Comparison of ENCODE assay signal across 33 cellular contexts in the genomic region with DNA sequence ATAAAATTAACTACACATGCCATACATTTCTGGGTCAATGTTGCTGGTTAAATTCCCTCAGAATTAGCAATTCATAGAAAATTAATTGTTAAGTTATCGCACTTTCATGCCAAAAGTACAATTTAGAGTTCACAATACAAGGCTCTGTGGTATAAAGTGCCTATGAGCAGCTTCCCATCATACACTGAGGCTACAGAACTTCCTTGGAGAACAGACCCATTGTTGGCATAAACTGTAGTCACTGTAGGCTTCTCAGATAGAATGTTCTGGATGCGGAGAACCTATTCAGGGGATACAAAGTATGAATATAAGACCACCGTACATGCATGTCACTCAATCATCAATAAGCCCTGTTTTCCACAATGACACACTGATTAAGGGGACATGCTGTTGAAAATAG. TPM values are rescaled to one million over a fixed set of nuclear protein-coding genes. Genes with fewer than 3 reads are reported as not detected.
"Had no signal": no experiment of that assay in that cellular context is flagged by ENCODE, and none has a peak within 500 bp of the region (broad histone marks: within the 10 kb centered on the region; RNA-seq: fewer than 3 reads in every experiment).

No MANE protein-coding gene starts in this region.

- H3K27ac Mint-ChIP-seq: activated B cell treated with CpG ODN at 0.5 μM for 24 hours; activated CD8-positive, alpha-beta T cell treated with anti-CD3 and anti-CD28 coated beads for 36 hours; activated naive CD8-positive, alpha-beta T cell; activated T-helper 17 cell treated with anti-CD3 and anti-CD28 coated beads, Interleukin-2, amount 50 U/mL, for 72 hours; dendritic cell treated with granulocyte-macrophage colony-stimulating factor and Interleukin-4, amounts not matched to agents 40 ng/mL and 50 ng/mL, for 4 days; effector memory CD8-positive, alpha-beta T cell; T-helper 17 cell; T-helper 2 cell treated with Interferon-gamma antibody and Interleukin-4, amounts not matched to agents 5 μg/mL and 100 μg/mL, for 36 hours had no signal

- H3K9me3 Mint-ChIP-seq: activated B cell treated with CpG ODN at 0.5 μM for 24 hours; activated CD8-positive, alpha-beta T cell treated with anti-CD3 and anti-CD28 coated beads for 36 hours; activated T-cell treated with anti-CD3 and anti-CD28 coated beads, Interleukin-2, amount 50 U/mL, for 4 hours; activated T-helper 17 cell treated with anti-CD3 and anti-CD28 coated beads, Interleukin-2, amount 50 U/mL, for 72 hours; dendritic cell treated with granulocyte-macrophage colony-stimulating factor and Interleukin-4, amounts not matched to agents 40 ng/mL and 50 ng/mL, for 4 days; effector memory CD8-positive, alpha-beta T cell; T-helper 2 cell treated with Interferon-gamma antibody and Interleukin-4, amounts not matched to agents 5 μg/mL and 100 μg/mL, for 36 hours had no signal

- ATAC-seq: activated CD4-positive, CD25-positive, alpha-beta regulatory T cell treated with anti-CD3 and anti-CD28 coated beads, Interleukin-2, amount 50 U/mL, for 24 hours; activated CD8-positive, alpha-beta T cell treated with anti-CD3 and anti-CD28 coated beads for 36 hours; activated T-cell treated with anti-CD3 and anti-CD28 coated beads, Interleukin-2, amount 50 U/mL, for 4 hours; activated T-helper 17 cell treated with anti-CD3 and anti-CD28 coated beads, Interleukin-2, amount 50 U/mL, for 72 hours; effector memory CD8-positive, alpha-beta T cell; gastroesophageal sphincter; T-helper 17 cell had no signal

- H3K4me3 Mint-ChIP-seq: activated B cell treated with CpG ODN at 0.5 μM for 24 hours; activated CD8-positive, alpha-beta T cell treated with anti-CD3 and anti-CD28 coated beads for 36 hours; activated naive CD8-positive, alpha-beta T cell; activated T-cell treated with anti-CD3 and anti-CD28 coated beads, Interleukin-2, amount 50 U/mL, for 4 hours; activated T-helper 17 cell treated with anti-CD3 and anti-CD28 coated beads, Interleukin-2, amount 50 U/mL, for 72 hours; dendritic cell treated with granulocyte-macrophage colony-stimulating factor and Interleukin-4, amounts not matched to agents 40 ng/mL and 50 ng/mL, for 4 days; effector memory CD8-positive, alpha-beta T cell; T-helper 17 cell; T-helper 2 cell treated with Interferon-gamma antibody and Interleukin-4, amounts not matched to agents 5 μg/mL and 100 μg/mL, for 36 hours had no signal

- H3K36me3 ChIP-seq: colonic mucosa, WERI-Rb-1 had no signal

- H3K27me3 ChIP-seq: brain microvascular endothelial cell, colonic mucosa, esophagus squamous epithelium, gastroesophageal sphincter had no signal

- H3K4me1 Mint-ChIP-seq: activated B cell treated with CpG ODN at 0.5 μM for 24 hours; activated T-helper 17 cell treated with anti-CD3 and anti-CD28 coated beads, Interleukin-2, amount 50 U/mL, for 72 hours; T-helper 17 cell had no signal

- DNase-seq: activated B cell treated with CpG ODN at 0.5 μM for 24 hours; activated CD4-positive, alpha-beta T cell treated with anti-CD3 and anti-CD28 coated beads for 48 hours; activated CD4-positive, alpha-beta T cell treated with anti-CD3 and anti-CD28 coated beads, Interleukin-2, amount 50 U/mL, for 1 hour; activated CD4-positive, alpha-beta T cell treated with anti-CD3 and anti-CD28 coated beads, Interleukin-2, amount 50 U/mL, for 48 hours; activated CD8-positive, alpha-beta memory T cell treated with anti-CD3 and anti-CD28 coated beads for 24 hours; activated CD8-positive, alpha-beta T cell treated with anti-CD3 and anti-CD28 coated beads for 36 hours; activated effector memory CD4-positive, alpha-beta T cell treated with Interleukin-2 at 50 U/mL for 16 hours; activated gamma-delta T cell treated with Interleukin-2 at 50 U/mL for 16 hours; activated naive CD4-positive, alpha-beta T cell treated with anti-CD3 and anti-CD28 coated beads, Interleukin-2, amount 50 U/mL, for 16 hours; activated naive CD4-positive, alpha-beta T cell treated with Interleukin-2 at 50 U/mL for 16 hours; activated T-cell treated with anti-CD3 and anti-CD28 coated beads, Interleukin-2, amount 50 U/mL, for 4 hours; amniotic stem cell; anterior cingulate cortex; brain microvascular endothelial cell; colonic mucosa; effector CD4-positive, alpha-beta T cell; effector memory CD8-positive, alpha-beta T cell; esophagus squamous epithelium; foreskin melanocyte; T-helper 1 cell; T-helper 17 cell; T1000; WERI-Rb-1 had no signal

- H3K4me3 ChIP-seq: colonic mucosa, esophagus squamous epithelium, gastroesophageal sphincter had no signal

- H3K27ac ChIP-seq: brain microvascular endothelial cell, colonic mucosa, epithelial cell of prostate, esophagus squamous epithelium, gastroesophageal sphincter, WERI-Rb-1 had no signal

- H3K27me3 Mint-ChIP-seq: activated B cell treated with CpG ODN at 0.5 μM for 24 hours; activated CD8-positive, alpha-beta T cell treated with anti-CD3 and anti-CD28 coated beads for 36 hours; activated naive CD8-positive, alpha-beta T cell; dendritic cell treated with granulocyte-macrophage colony-stimulating factor and Interleukin-4, amounts not matched to agents 40 ng/mL and 50 ng/mL, for 4 days had no signal

- H3K36me3 Mint-ChIP-seq: activated naive CD8-positive, alpha-beta T cell had no signal

- H3K9me3 ChIP-seq: colonic mucosa, esophagus squamous epithelium, gastroesophageal sphincter had no signal

- H3K4me1 ChIP-seq: colonic mucosa, gastroesophageal sphincter had no signal

RNA-seq across cellular contexts. Expression of a gene that starts 9.0 kb away (rescaled TPM):
- total RNA-seq: activated B cell treated with CpG ODN at 0.5 μM for 24 hours; activated CD8-positive, alpha-beta T cell treated with anti-CD3 and anti-CD28 coated beads for 36 hours; activated T-cell treated with anti-CD3 and anti-CD28 coated beads, Interleukin-2, amount 50 U/mL, for 4 hours; activated T-helper 17 cell treated with anti-CD3 and anti-CD28 coated beads, Interleukin-2, amount 50 U/mL, for 72 hours; astrocyte; fibroblast of villous mesenchyme; glomerular endothelial cell; T-helper 17 cell had no signal
